6 cellular contexts compared by ENCODE assay signal in genomic region chr7:119908948-119909347, GRCh38.
"Had no signal": no experiment of that assay in that cellular context is flagged by ENCODE, and none has a peak within 500 bp of the region (broad histone marks: within the 10 kb centered on the region; RNA-seq: fewer than 3 reads in every experiment).

No MANE protein-coding gene starts in this region.

- H3K4me1 ChIP-seq: HAP-1 had no signal

- H3K27ac ChIP-seq: GM23248, HL-60 had no signal

- DNase-seq: GM23248, GOT3, H7, HFFc6 had no signal

- H3K4me3 ChIP-seq: GM23248, HAP-1 had no signal

- H3K36me3 ChIP-seq: HAP-1 had no signal

- H3K9me3 ChIP-seq: HAP-1 had no signal
